1 cellular context compared by ENCODE assay signal in genomic region chr12:104011265-104011664, GRCh38.
TF ChIP-seq lines count a peak whose summit lies in the region.

No MANE protein-coding gene starts in this region.

TF ChIP-seq in IMR-90, 13 proteins besides CTCF, POLR2A, EP300 and RAD21:
- no peak for TF ChIP-seq CHD1 (IDR thresholded peaks at IDR 0.05; ENCODE audit: low read depth, low read length)
- peak; percentile 75 for TF ChIP-seq FOS (IDR thresholded peaks at IDR 0.05; ENCODE audit: low read depth, low read length)
- peak; percentile 73; the same call in 1 of the 2 replicates for TF ChIP-seq CEBPB (IDR thresholded peaks at IDR 0.05; ENCODE audit: low read depth, low read length)
- no peak for TF ChIP-seq RFX5 (IDR thresholded peaks at IDR 0.05; ENCODE audit: low read depth, low read length)
